Comparison of ENCODE assay signal across 2 cellular contexts in the genomic region with DNA sequence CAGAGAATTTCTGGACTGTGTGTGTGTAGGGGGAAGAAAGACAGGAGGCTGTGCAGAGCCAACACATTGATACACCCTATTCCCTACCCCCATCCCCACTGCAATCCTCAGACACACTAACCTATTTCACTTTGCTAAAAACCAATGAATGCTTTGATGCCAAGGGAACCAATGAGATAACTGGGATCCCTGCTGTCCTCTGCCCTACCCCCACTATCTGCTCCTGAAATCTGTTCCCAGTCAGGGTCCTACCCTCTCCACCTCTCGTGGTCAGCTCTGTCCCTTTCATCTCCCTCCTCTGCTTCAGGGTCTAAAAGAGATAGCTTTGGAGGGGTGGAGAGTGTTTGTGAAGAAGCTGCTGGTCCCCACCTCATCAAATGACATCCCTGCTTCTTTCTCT.
TF ChIP-seq lines count a peak whose summit lies in the region.

No MANE protein-coding gene starts in this region.

TF ChIP-seq in IMR-90, 13 proteins besides CTCF, POLR2A, EP300 and RAD21:
- TF ChIP-seq, protein P1, sequence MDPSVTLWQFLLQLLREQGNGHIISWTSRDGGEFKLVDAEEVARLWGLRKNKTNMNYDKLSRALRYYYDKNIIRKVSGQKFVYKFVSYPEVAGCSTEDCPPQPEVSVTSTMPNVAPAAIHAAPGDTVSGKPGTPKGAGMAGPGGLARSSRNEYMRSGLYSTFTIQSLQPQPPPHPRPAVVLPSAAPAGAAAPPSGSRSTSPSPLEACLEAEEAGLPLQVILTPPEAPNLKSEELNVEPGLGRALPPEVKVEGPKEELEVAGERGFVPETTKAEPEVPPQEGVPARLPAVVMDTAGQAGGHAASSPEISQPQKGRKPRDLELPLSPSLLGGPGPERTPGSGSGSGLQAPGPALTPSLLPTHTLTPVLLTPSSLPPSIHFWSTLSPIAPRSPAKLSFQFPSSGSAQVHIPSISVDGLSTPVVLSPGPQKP (IDR thresholded peaks at IDR 0.05; ENCODE audit: borderline replicate concordance, low read depth, low read length): no peak
- TF ChIP-seq MXI1 (IDR thresholded peaks at IDR 0.05; ENCODE audit: borderline replicate concordance, low read depth, low read length) (no peak), CEBPB (IDR thresholded peaks at IDR 0.05; ENCODE audit: low read depth, low read length) (no peak), NFE2L2 (IDR thresholded peaks at IDR 0.05; ENCODE audit: low read depth, low read length) (no peak), RFX5 (IDR thresholded peaks at IDR 0.05; ENCODE audit: low read depth, low read length) (no peak), RCOR1 (IDR thresholded peaks at IDR 0.05; ENCODE audit: insufficient replicate concordance, low read length) (no peak), CHD1 (IDR thresholded peaks at IDR 0.05; ENCODE audit: low read depth, low read length) (no peak), MAZ (IDR thresholded peaks at IDR 0.05; ENCODE audit: borderline replicate concordance, low read depth, low read length) (no peak), MAFK (IDR thresholded peaks at IDR 0.05; ENCODE audit: low read depth, low read length) (no peak), SMC3 (IDR thresholded peaks at IDR 0.05; ENCODE audit: low read depth, low read length) (no peak), BHLHE40 (IDR thresholded peaks at IDR 0.05; ENCODE audit: low read depth, low read length) (no peak), FOS (IDR thresholded peaks at IDR 0.05; ENCODE audit: low read depth, low read length) (no peak)
- TF ChIP-seq, protein P2, sequence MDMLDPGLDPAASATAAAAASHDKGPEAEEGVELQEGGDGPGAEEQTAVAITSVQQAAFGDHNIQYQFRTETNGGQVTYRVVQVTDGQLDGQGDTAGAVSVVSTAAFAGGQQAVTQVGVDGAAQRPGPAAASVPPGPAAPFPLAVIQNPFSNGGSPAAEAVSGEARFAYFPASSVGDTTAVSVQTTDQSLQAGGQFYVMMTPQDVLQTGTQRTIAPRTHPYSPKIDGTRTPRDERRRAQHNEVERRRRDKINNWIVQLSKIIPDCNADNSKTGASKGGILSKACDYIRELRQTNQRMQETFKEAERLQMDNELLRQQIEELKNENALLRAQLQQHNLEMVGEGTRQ (IDR thresholded peaks at IDR 0.05; ENCODE audit: low read depth, low read length): no peak

TF ChIP-seq in HepG2, 621 proteins besides CTCF, POLR2A, EP300 and RAD21:
- TF ChIP-seq ZNF543 (CRISPR knock-in tag; IDR thresholded peaks at IDR 0.05): no peak
